In the genomic region with DNA sequence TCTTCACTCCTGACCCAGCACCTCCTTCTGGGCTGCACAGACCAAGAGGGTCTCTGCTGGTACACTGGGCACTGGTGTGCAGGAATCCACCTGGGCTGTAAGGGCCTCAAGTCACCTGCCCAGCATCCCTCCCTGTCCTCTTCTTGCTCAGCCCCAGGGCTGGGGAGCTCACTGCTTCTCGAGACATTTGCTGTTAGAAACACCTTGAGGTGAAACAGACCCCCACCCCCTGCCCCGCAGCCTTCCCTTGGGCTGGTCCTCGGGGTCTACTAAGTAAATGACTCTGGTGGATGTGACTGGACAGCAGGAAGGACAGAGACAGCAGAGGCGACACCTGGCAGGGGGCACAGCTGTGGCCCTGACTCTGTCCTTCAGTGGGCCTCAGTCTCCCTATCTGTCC, we compare ENCODE assay signal across 21 cellular contexts.
"Had no signal": no experiment of that assay in that cellular context is flagged by ENCODE, and none has a peak within 500 bp of the region (broad histone marks: within the 10 kb centered on the region; RNA-seq: fewer than 3 reads in every experiment).

No MANE protein-coding gene starts in this region.

- H3K27ac Mint-ChIP-seq: activated B cell treated with CpG ODN at 0.5 μM for 24 hours; activated CD4-positive, alpha-beta memory T cell treated with anti-CD3 and anti-CD28 coated beads, Interleukin-2, amount 10 ng/mL, durations not matched to agents 7 days and 5 days; activated CD8-positive, alpha-beta memory T cell treated with anti-CD3 and anti-CD28 coated beads, Interleukin-2, amount 10 ng/mL, durations not matched to agents 7 days and 5 days; activated T-helper 2 cell treated with anti-CD3 and anti-CD28 coated beads, Interferon-gamma antibody, Interleukin-2, Interleukin-4, amounts not matched to agents 10 μg/mL and 5 μg/mL and 100 μg/mL, durations not matched to agents 14 hours and 24 hours and 36 hours; nephron progenitor cell; stimulated activated memory B cell treated with anti-CD40 and anti-IgM and Interleukin-4, amounts not matched to agents 10 μg/mL and 1 μg/mL and 100 μg/mL, for 72 hours; type B pancreatic cell had no signal

- H3K4me3 ChIP-seq: ascending aorta, esophagus muscularis mucosa, prostate gland, right atrium auricular region, testis had no signal

- H3K27me3 Mint-ChIP-seq: activated CD4-positive, alpha-beta memory T cell treated with anti-CD3 and anti-CD28 coated beads, Interleukin-2, amount 10 ng/mL, durations not matched to agents 7 days and 5 days; central memory CD8-positive, alpha-beta T cell; T-cell had no signal

- DNase-seq: activated B cell treated with CpG ODN at 0.5 μM for 24 hours; activated CD4-positive, alpha-beta memory T cell treated with anti-CD3 and anti-CD28 coated beads, Interleukin-2, amount 10 ng/mL, durations not matched to agents 7 days and 5 days; activated CD4-positive, alpha-beta T cell treated with anti-CD3 and anti-CD28 coated beads for 4 hours; activated CD8-positive, alpha-beta memory T cell treated with anti-CD3 and anti-CD28 coated beads, Interleukin-2, amount 10 ng/mL, durations not matched to agents 7 days and 5 days; activated naive CD4-positive, alpha-beta T cell treated with anti-CD3 and anti-CD28 coated beads, Interleukin-2, amount 50 U/mL, for 16 hours; effector memory CD4-positive, alpha-beta T cell; midbrain; nephron progenitor cell; nucleus accumbens; small intestine; stimulated activated CD4-positive, alpha-beta T cell treated with anti-CD3 and anti-CD28 coated beads, Interleukin-4, amount 100 ng/mL, for 4 hours; T-cell; testis had no signal

- H3K4me3 Mint-ChIP-seq: activated B cell treated with CpG ODN at 0.5 μM for 24 hours; activated CD4-positive, alpha-beta memory T cell treated with anti-CD3 and anti-CD28 coated beads, Interleukin-2, amount 10 ng/mL, durations not matched to agents 7 days and 5 days; activated CD8-positive, alpha-beta memory T cell treated with anti-CD3 and anti-CD28 coated beads, Interleukin-2, amount 10 ng/mL, durations not matched to agents 7 days and 5 days; central memory CD8-positive, alpha-beta T cell; nephron progenitor cell; stimulated activated memory B cell treated with anti-CD40 and anti-IgM and Interleukin-4, amounts not matched to agents 10 μg/mL and 1 μg/mL and 100 μg/mL, for 72 hours; T-cell; type B pancreatic cell had no signal

- ATAC-seq: activated CD8-positive, alpha-beta memory T cell treated with anti-CD3 and anti-CD28 coated beads, Interleukin-2, amount 10 ng/mL, durations not matched to agents 7 days and 5 days; T-cell had no signal

- H3K9me3 Mint-ChIP-seq: activated B cell treated with CpG ODN at 0.5 μM for 24 hours; activated CD4-positive, alpha-beta memory T cell treated with anti-CD3 and anti-CD28 coated beads, Interleukin-2, amount 10 ng/mL, durations not matched to agents 7 days and 5 days; activated T-helper 2 cell treated with anti-CD3 and anti-CD28 coated beads, Interferon-gamma antibody, Interleukin-2, Interleukin-4, amounts not matched to agents 10 μg/mL and 5 μg/mL and 100 μg/mL, durations not matched to agents 14 hours and 24 hours and 36 hours; central memory CD8-positive, alpha-beta T cell; nephron progenitor cell; stimulated activated memory B cell treated with anti-CD40 and anti-IgM and Interleukin-4, amounts not matched to agents 10 μg/mL and 1 μg/mL and 100 μg/mL, for 72 hours; T-cell; type B pancreatic cell had no signal

- H3K27me3 ChIP-seq: ascending aorta, esophagus muscularis mucosa, right atrium auricular region, testis had no signal

- H3K4me1 ChIP-seq: prostate gland had no signal

- H3K36me3 ChIP-seq: esophagus muscularis mucosa, prostate gland, right atrium auricular region had no signal

- H3K36me3 Mint-ChIP-seq: activated CD8-positive, alpha-beta memory T cell treated with anti-CD3 and anti-CD28 coated beads, Interleukin-2, amount 10 ng/mL, durations not matched to agents 7 days and 5 days; stimulated activated memory B cell treated with anti-CD40 and anti-IgM and Interleukin-4, amounts not matched to agents 10 μg/mL and 1 μg/mL and 100 μg/mL, for 72 hours; T-cell; type B pancreatic cell had no signal

- H3K9me3 ChIP-seq: ascending aorta, esophagus muscularis mucosa, prostate gland, right atrium auricular region, testis had no signal

- H3K27ac ChIP-seq: esophagus muscularis mucosa, prostate gland, right atrium auricular region, testis had no signal
